10 cellular contexts compared by ENCODE assay signal in genomic region chr13:26325876-26326275, GRCh38.
DNase-seq lines count a peak whose midpoint lies in the region; ATAC-seq and TF ChIP-seq lines count a peak whose summit lies in the region.
"Had no signal": no experiment of that assay in that cellular context is flagged by ENCODE, and none has a peak within 500 bp of the region (broad histone marks: within the 10 kb centered on the region; RNA-seq: fewer than 3 reads in every experiment).

No MANE protein-coding gene starts in this region.

- no peaks in the 10 kb centered on the region for H3K27me3 ChIP-seq in skeletal muscle tissue (ENCODE audit: control insufficient read depth in 3 of 3, insufficient read depth in 3 of 3, low read length in 3 of 3)
- H3K27me3 ChIP-seq: tibial artery had no signal

- H3K36me3 ChIP-seq in skeletal muscle tissue (ENCODE audit: control insufficient read depth in 3 of 3, insufficient read depth in 3 of 3, low read length in 3 of 3), result no peaks in the 10 kb centered on the region
- H3K36me3 ChIP-seq: tibial artery had no signal

- no peak for TF ChIP-seq CTCF in VCaP (conservative IDR thresholded peaks at IDR 0.05)

- no peak overlapping the region for H3K9ac ChIP-seq in skeletal muscle tissue (ENCODE audit: low read depth in 1 of 3, low read length in 3 of 3)

- H3K4me3 ChIP-seq in skeletal muscle tissue (ENCODE audit: low read length in 3 of 3), result peak overlapping the region in 2 of 3 donors; percentile 27 to 30
- H3K4me3 ChIP-seq: tibial artery had no signal

- H3K4me1 ChIP-seq in skeletal muscle tissue (ENCODE audit: control insufficient read depth in 3 of 3, insufficient read depth in 3 of 3, low read length in 3 of 3), result peaks cover 10 to 20% (median 15%) of the 10 kb centered on the region in 3 donors

- no peaks in the 10 kb centered on the region for H3K9me3 ChIP-seq in skeletal muscle tissue (ENCODE audit: control insufficient read depth in 3 of 3, low read length in 3 of 3)
- H3K9me3 ChIP-seq: tibial artery had no signal

- DNase-seq in activated CD4-positive, CD25-positive, alpha-beta regulatory T cell treated with anti-CD3 and anti-CD28 coated beads, Interleukin-2, amount 50 U/mL, for 72 hours, result no peak
- DNase-seq in stimulated activated CD4-positive, alpha-beta T cell treated with anti-CD3 and anti-CD28 coated beads, Interleukin-15, amount 100 ng/mL, for 24 hours, result no peak
- DNase-seq in activated naive CD4-positive, alpha-beta T cell (lab: John Stamatoyannopoulos, UW), result no peak
- DNase-seq in NK-92 (lab: John Stamatoyannopoulos, UW; ENCODE audit: unreplicated experiment), result no peak
- DNase-seq: kidney glomerular epithelial cell, tibial artery had no signal

- H3K27ac ChIP-seq in VCaP (peak overlapping the region; percentile 53), skeletal muscle tissue (ENCODE audit: low read depth, low read length) (peak overlapping the region; percentile 72)
- H3K27ac ChIP-seq: tibial artery had no signal

- ATAC-seq in activated CD4-positive, CD25-positive, alpha-beta regulatory T cell treated with anti-CD3 and anti-CD28 coated beads, Interleukin-2, amount 50 U/mL, for 24 hours, result peak; percentile 76 to 84
- peak; percentile 65 for ATAC-seq in HG02885 (IDR thresholded peaks at IDR 0.05; ENCODE audit: poor library complexity, unreplicated experiment)
